In genomic region chr4:21226637-21227538, GRCh38 we compare ENCODE assay signal across 22 cellular contexts.
A peak's percentile ranks its signal among the peaks of the same experiment; 100 is the strongest.
DNase-seq lines count a peak whose midpoint lies in the region; ATAC-seq and TF ChIP-seq lines count a peak whose summit lies in the region.
"Had no signal": no experiment of that assay in that cellular context is flagged by ENCODE, and none has a peak within 500 bp of the region (broad histone marks: within the 10 kb centered on the region; RNA-seq: fewer than 3 reads in every experiment).

No MANE protein-coding gene starts in this region.

- H3K27ac Mint-ChIP-seq in neural progenitor cell (no peak overlapping the region), type B pancreatic cell (no peak overlapping the region)
- H3K27ac Mint-ChIP-seq in stimulated activated memory B cell treated with anti-CD40 and anti-IgM and Interleukin-4, amounts not matched to agents 10 μg/mL and 1 μg/mL and 100 μg/mL, for 72 hours = no peak overlapping the region
- H3K27ac Mint-ChIP-seq: IgD-negative memory B cell had no signal

- H2AFZ ChIP-seq in neural progenitor cell (replicated peaks) = no peak overlapping the region

- peak; percentile 9 for DNase-seq in NCI-H1092 treated with DMSO at 0.1 percent for 48 hours (lab: John Stamatoyannopoulos, UW)
- no peak for DNase-seq in NCI-H1092 (lab: John Stamatoyannopoulos, UW)
- DNase-seq in NCI-H1694 treated with DMSO at 0.1 percent for 48 hours (lab: John Stamatoyannopoulos, UW) = peak; percentile 44
- DNase-seq in cerebellar cortex (ENCODE audit: low spot score) = peak; percentile 57
- DNase-seq in neural progenitor cell (ENCODE audit: low spot score) = peak; percentile 6
- no peak for DNase-seq in type B pancreatic cell (ENCODE audit: extremely low spot score, unreplicated experiment)
- DNase-seq: 8988T, AML-193, EL, Karpas-422, MG63, NCI-H1436, NCI-H2029, NCI-H2227 treated with DMSO at 0.1 percent for 48 hours, NCI-H510A treated with DMSO at 0.1 percent for 48 hours, NCI-H748 treated with DMSO at 0.1 percent for 48 hours, Peyer's patch, T-helper 1 cell had no signal

- H3K9ac ChIP-seq in neural progenitor cell = no peak overlapping the region

- H3K4me1 Mint-ChIP-seq in neural progenitor cell = no peaks in the 10 kb centered on the region
- no peaks in the 10 kb centered on the region for H3K4me1 Mint-ChIP-seq in stimulated activated memory B cell treated with anti-CD40 and anti-IgM and Interleukin-4, amounts not matched to agents 10 μg/mL and 1 μg/mL and 100 μg/mL, for 72 hours
- no peaks in the 10 kb centered on the region for H3K4me1 Mint-ChIP-seq in type B pancreatic cell (ENCODE audit: unreplicated experiment)
- H3K4me1 Mint-ChIP-seq: IgD-negative memory B cell had no signal

- peak overlapping the region; percentile 31 for H3K4me2 ChIP-seq in neural progenitor cell

- H3K4me3 ChIP-seq in neural progenitor cell = no peak overlapping the region
- H3K4me3 ChIP-seq: MG63, Peyer's patch had no signal

- H3F3A ChIP-seq in neural progenitor cell (ENCODE audit: low read depth) = no peaks in the 10 kb centered on the region

- H3K4me1 ChIP-seq in neural progenitor cell = peaks cover 8% of the 10 kb centered on the region
- H3K4me1 ChIP-seq: Peyer's patch had no signal

- H3K4me3 Mint-ChIP-seq in neural progenitor cell (no peak overlapping the region), type B pancreatic cell (no peak overlapping the region)
- no peak overlapping the region for H3K4me3 Mint-ChIP-seq in stimulated activated memory B cell treated with anti-CD40 and anti-IgM and Interleukin-4, amounts not matched to agents 10 μg/mL and 1 μg/mL and 100 μg/mL, for 72 hours
- H3K4me3 Mint-ChIP-seq: IgD-negative memory B cell had no signal

- no peaks in the 10 kb centered on the region for H3K79me2 ChIP-seq in neural progenitor cell (ENCODE audit: low read depth)

- H3K27me3 ChIP-seq in neural progenitor cell = no peaks in the 10 kb centered on the region
- H3K27me3 ChIP-seq: MG63, Peyer's patch had no signal

- H3K9me3 Mint-ChIP-seq in neural progenitor cell = peaks cover 5% of the 10 kb centered on the region
- peaks cover 5% of the 10 kb centered on the region for H3K9me3 Mint-ChIP-seq in stimulated activated memory B cell treated with anti-CD40 and anti-IgM and Interleukin-4, amounts not matched to agents 10 μg/mL and 1 μg/mL and 100 μg/mL, for 72 hours
- H3K9me3 Mint-ChIP-seq in type B pancreatic cell = no peaks in the 10 kb centered on the region

- H3K27me3 Mint-ChIP-seq in neural progenitor cell (ENCODE audit: insufficient read depth, low read depth) = no peaks in the 10 kb centered on the region
- H3K27me3 Mint-ChIP-seq in stimulated activated memory B cell treated with anti-CD40 and anti-IgM and Interleukin-4, amounts not matched to agents 10 μg/mL and 1 μg/mL and 100 μg/mL, for 72 hours = no peaks in the 10 kb centered on the region
- H3K27me3 Mint-ChIP-seq in type B pancreatic cell = no peaks in the 10 kb centered on the region
- H3K27me3 Mint-ChIP-seq: IgD-negative memory B cell had no signal

- no peak for ATAC-seq in stimulated activated memory B cell treated with anti-CD40 and anti-IgM and Interleukin-4, amounts not matched to agents 10 μg/mL and 1 μg/mL and 100 μg/mL, for 72 hours
- ATAC-seq in HG02571 (IDR thresholded peaks at IDR 0.05; ENCODE audit: unreplicated experiment) = no peak

- H3K36me3 Mint-ChIP-seq in neural progenitor cell = no peaks in the 10 kb centered on the region
- no peaks in the 10 kb centered on the region for H3K36me3 Mint-ChIP-seq in stimulated activated memory B cell treated with anti-CD40 and anti-IgM and Interleukin-4, amounts not matched to agents 10 μg/mL and 1 μg/mL and 100 μg/mL, for 72 hours
- no peaks in the 10 kb centered on the region for H3K36me3 Mint-ChIP-seq in type B pancreatic cell
- H3K36me3 Mint-ChIP-seq: IgD-negative memory B cell had no signal

- no peaks in the 10 kb centered on the region for H3K9me3 ChIP-seq in neural progenitor cell (ENCODE audit: low read depth)
- H3K9me3 ChIP-seq: MG63, Peyer's patch had no signal

- TF ChIP-seq CTCF in neural progenitor cell (IDR thresholded peaks at IDR 0.05) = no peak
- no peak for TF ChIP-seq CTCF in type B pancreatic cell (conservative IDR thresholded peaks at IDR 0.05)

- no peaks in the 10 kb centered on the region for H3K36me3 ChIP-seq in neural progenitor cell
- H3K36me3 ChIP-seq: MG63, Peyer's patch had no signal

- no peak overlapping the region for H3K27ac ChIP-seq in neural progenitor cell
- H3K27ac ChIP-seq: HL-60, Peyer's patch had no signal

- H4K20me1 ChIP-seq in neural progenitor cell (ENCODE audit: low read depth) = no peaks in the 10 kb centered on the region

Comparison
In these comparisons a context has a peak if more than half of its experiments do, and no peak if none do; other contexts are left out.
1. DNase-seq: peak in NCI-H1092 treated with DMSO at 0.1 percent for 48 hours (single experiment), NCI-H1694 treated with DMSO at 0.1 percent for 48 hours (single experiment), cerebellar cortex (single experiment) and neural progenitor cell (single experiment); none in NCI-H1092 (single experiment) and type B pancreatic cell (single experiment).